In genomic region chr19:14117668-14118164, GRCh38 we compare ENCODE assay signal across 8 cellular contexts. TPM values are rescaled to one million over a fixed set of nuclear protein-coding genes. Genes with fewer than 3 reads are reported as not detected.
DNase-seq lines count a peak whose midpoint lies in the region; ATAC-seq, FAIRE-seq and TF ChIP-seq lines count a peak whose summit lies in the region.

Gene PRKACA (minus strand): TSS chr19:14117762. CDS start chr19:14117547, 215 bp downstream.

- H3K9me3 Mint-ChIP-seq in endothelial cell (ENCODE audit: unreplicated experiment): no peaks in the 10 kb centered on the region

- H2BK15ac ChIP-seq in IMR-90 (ENCODE audit: low read depth, low read length): no peak within 1 kb of the TSS; the same call in 2 of the 3 replicates

- H3K4me2 ChIP-seq in IMR-90 (ENCODE audit: low read depth, low read length): peak within 1 kb of the TSS; percentile 98
- peak within 1 kb of the TSS; percentile 84 for H3K4me2 ChIP-seq in OCI-LY7 (ENCODE audit: low read length)

- in situ Hi-C loops in IMR-90 (cut with MboI; ENCODE audit: low sequenced_read_pairs): no loop called here

- peaks cover 47% of the 10 kb centered on the region for H3K4me1 Mint-ChIP-seq in endothelial cell (ENCODE audit: unreplicated experiment)

- H3K79me1 ChIP-seq in IMR-90 (ENCODE audit: low read depth in 1 of 2, low read length in 2 of 2): peaks cover 10 to 57% of the 10 kb centered on the region in 2 experiments

- H3K4me3 ChIP-seq in IMR-90 (ENCODE audit: insufficient read depth, low read depth, low read length) (peak within 1 kb of the TSS; percentile 74), OCI-LY7 (ENCODE audit: low read depth, low read length, poor library complexity, severe bottlenecking) (peak within 1 kb of the TSS; percentile 94), mesodermal cell (ENCODE audit: extremely low read depth, insufficient read depth, low read length, poor library complexity, severe bottlenecking) (peak within 1 kb of the TSS; percentile 94)

- H3K9me2 ChIP-seq in OCI-LY7 (ENCODE audit: insufficient read depth, low read length): no peaks in the 10 kb centered on the region

- H3K79me2 ChIP-seq in OCI-LY7 (ENCODE audit: insufficient read depth, low read depth, low read length): no peaks in the 10 kb centered on the region; the same call in 1 of the 2 replicates

- ATAC-seq in GM21529 (IDR thresholded peaks at IDR 0.05; ENCODE audit: unreplicated experiment): peak; percentile 86
- peak; percentile 93 for ATAC-seq in IMR-90 (ENCODE audit: low read depth)

- H4K8ac ChIP-seq in IMR-90 (ENCODE audit: low read depth in 2 of 2, low read length in 2 of 2): peak within 1 kb of the TSS; percentile 80 to 89

- peak within 1 kb of the TSS; percentile 65 for H4K5ac ChIP-seq in IMR-90 (ENCODE audit: low read depth, low read length)

- no peaks in the 10 kb centered on the region for H3K27me3 ChIP-seq in IMR-90 (ENCODE audit: control insufficient read depth, insufficient read depth, low read length)

- no peak within 1 kb of the TSS for H2BK20ac ChIP-seq in IMR-90 (ENCODE audit: low read depth, low read length)

- FAIRE-seq in D721Med (lab: Jason Lieb, UNC): no peak

- H3K27ac Mint-ChIP-seq in endothelial cell (ENCODE audit: unreplicated experiment): peak within 1 kb of the TSS; percentile 89

- H3K4ac ChIP-seq in IMR-90 (ENCODE audit: low read depth, low read length): peak within 1 kb of the TSS; percentile 89

- H4K20me1 ChIP-seq in IMR-90 (ENCODE audit: insufficient read depth, low read length) (peaks cover 8% of the 10 kb centered on the region), OCI-LY7 (ENCODE audit: insufficient read depth, low read length) (no peaks in the 10 kb centered on the region)

- H2BK120ac ChIP-seq in IMR-90 (ENCODE audit: low read depth, low read length): peak within 1 kb of the TSS; percentile 63

- peak within 1 kb of the TSS; percentile 95 for H3K4me3 Mint-ChIP-seq in endothelial cell (ENCODE audit: unreplicated experiment)

- H3K56ac ChIP-seq in IMR-90 (ENCODE audit: extremely low read depth, insufficient read depth, low read length): peak within 1 kb of the TSS; percentile 57

- H3K36me3 Mint-ChIP-seq in endothelial cell (ENCODE audit: low read depth, unreplicated experiment): peaks cover 9% of the 10 kb centered on the region

- TF ChIP-seq CTCF in D721Med (IDR thresholded peaks at IDR 0.05; ENCODE audit: insufficient read depth, missing control alignments) (no peak), IMR-90 (conservative IDR thresholded peaks at IDR 0.05; ENCODE audit: low read depth, low read length) (no peak), OCI-LY7 (conservative IDR thresholded peaks at IDR 0.05; ENCODE audit: low read length) (no peak), endothelial cell (IDR thresholded peaks at IDR 0.05; ENCODE audit: unreplicated experiment) (no peak)

- peak within 1 kb of the TSS; percentile 84 for H3K14ac ChIP-seq in IMR-90 (replicated peaks; ENCODE audit: low read depth, low read length)

- H3K36me3 ChIP-seq in IMR-90 (ENCODE audit: control insufficient read depth, insufficient read depth, low read length): no peaks in the 10 kb centered on the region
- H3K36me3 ChIP-seq in OCI-LY7 (ENCODE audit: insufficient read depth, low read length): peaks cover 18% of the 10 kb centered on the region
- peaks cover 16% of the 10 kb centered on the region for H3K36me3 ChIP-seq in mesodermal cell (ENCODE audit: control insufficient read depth, insufficient read depth, low read length)

- H3K9me3 ChIP-seq in IMR-90 (ENCODE audit: control insufficient read depth, insufficient read depth, low read length) (no peaks in the 10 kb centered on the region), OCI-LY7 (ENCODE audit: low read length) (no peaks in the 10 kb centered on the region), mesodermal cell (ENCODE audit: control insufficient read depth, low read length) (no peaks in the 10 kb centered on the region)

- H3K27ac ChIP-seq in IMR-90 (ENCODE audit: insufficient read depth, low read length): peak within 1 kb of the TSS; percentile 83
- H3K27ac ChIP-seq in OCI-LY7 (ENCODE audit: low read depth, low read length, poor library complexity, severe bottlenecking): no peak within 1 kb of the TSS
- peak within 1 kb of the TSS; percentile 93 for H3K27ac ChIP-seq in mesodermal cell (ENCODE audit: low read depth, low read length, severe bottlenecking)

- POLR2A ChIA-PET in IMR-90 (lab: Charles Lee; ENCODE audit: unreplicated experiment) (interaction anchor here (0.6 kb wide), 1 partner anchor 8 kb away, joined by 3 read pairs; no protein-coding TSS in a partner anchor), OCI-LY7 (lab: Charles Lee) (no interaction called here)

- H2AFZ ChIP-seq in IMR-90 (replicated peaks; ENCODE audit: low read length, poor library complexity): peak within 1 kb of the TSS; percentile 87
- no peak within 1 kb of the TSS for H2AFZ ChIP-seq in OCI-LY7 (ENCODE audit: low read length)

- peak within 1 kb of the TSS; percentile 90 for H2AK5ac ChIP-seq in IMR-90 (ENCODE audit: low read depth, low read length)

- H3K27me3 Mint-ChIP-seq in endothelial cell (ENCODE audit: unreplicated experiment): peaks cover 10% of the 10 kb centered on the region

- no peak for TF ChIP-seq POLR2A in IMR-90 (IDR thresholded peaks at IDR 0.05; ENCODE audit: low read depth, low read length)

- peak within 1 kb of the TSS; percentile 91 for H3K23ac ChIP-seq in IMR-90 (ENCODE audit: low read depth, low read length)

- TF ChIP-seq RAD21 in IMR-90 (IDR thresholded peaks at IDR 0.05; ENCODE audit: low read length): no peak

- H3K9me1 ChIP-seq in IMR-90 (ENCODE audit: insufficient read depth, low read length): peaks cover 17% of the 10 kb centered on the region; the same call in 1 of the 2 replicates

- peak within 1 kb of the TSS; percentile 48 for H3K18ac ChIP-seq in IMR-90 (ENCODE audit: low read depth, low read length)

- DNase-seq in D721Med (ENCODE audit: insufficient read length, low spot score): peak; percentile 92
- peak; percentile 98 for DNase-seq in IMR-90
- peak; percentile 99 for DNase-seq in OCI-LY7 (ENCODE audit: low spot score)
- DNase-seq in activated CD8-positive, alpha-beta memory T cell treated with anti-CD3 and anti-CD28 coated beads, Interleukin-2, amount 50 U/mL, for 48 hours: peak; percentile 98
- peak; percentile 98 for DNase-seq in endothelial cell (ENCODE audit: low spot score)
- peak; percentile 92 for DNase-seq in stimulated activated CD8-positive, alpha-beta memory T cell treated with anti-CD3 and anti-CD28 coated beads, Interleukin-15, amount 100 ng/mL, for 24 hours (ENCODE audit: low read depth)

- peak within 1 kb of the TSS; percentile 70 for H2AK9ac ChIP-seq in IMR-90 (replicated peaks; ENCODE audit: low read depth, low read length, poor library complexity)

- 1% methylated on average over 48 of the region's 67 CpGs; no CpG with 5 or more reads in 1 of the 2 experiments for WGBS in IMR-90 (ENCODE audit: extremely low coverage in 2 of 2, insufficient read length in 1 of 2), 2 experiments
- WGBS in mesodermal cell (ENCODE audit: insufficient coverage in 2 of 2), 2 experiments: 0% methylated on average over 55 to 56 of the region's 67 CpGs

- H3K9ac ChIP-seq in IMR-90 (ENCODE audit: low read depth, low read length): peak within 1 kb of the TSS; percentile 78

- H3K4me1 ChIP-seq in IMR-90 (ENCODE audit: control insufficient read depth, insufficient read depth, low read length): peaks cover 23% of the 10 kb centered on the region
- peaks cover 31% of the 10 kb centered on the region for H3K4me1 ChIP-seq in OCI-LY7 (ENCODE audit: insufficient read depth, low read length, poor library complexity, severe bottlenecking)
- H3K4me1 ChIP-seq in mesodermal cell (ENCODE audit: control insufficient read depth, insufficient read depth, low read length, poor library complexity, severe bottlenecking): peaks cover 37% of the 10 kb centered on the region

- BruUV-seq in IMR-90 (replicated peaks; lab: Mats Ljungman, UMichigan): no TSS peak
- no TSS peak for BruUV-seq in OCI-LY7 (replicated peaks; lab: Mats Ljungman, UMichigan)

- H4K91ac ChIP-seq in IMR-90 (ENCODE audit: insufficient read depth, low read depth, low read length): peak within 1 kb of the TSS; percentile 83

- H2BK5ac ChIP-seq in IMR-90 (ENCODE audit: low read depth, low read length, poor library complexity, severe bottlenecking): peak within 1 kb of the TSS; percentile 82

- dilution Hi-C loops in IMR-90 (cut with HindIII; ENCODE audit: low sequenced_read_pairs, unreplicated experiment): no loop called here

- intact Hi-C loops in IMR-90 (cut with micrococcal nuclease) (no loop called here), OCI-LY7 (cut with micrococcal nuclease; ENCODE audit: unreplicated experiment) (loop anchor here (1.0 kb wide), 1 partner anchor 19 kb away; the partner anchor contains the start of gene ASF1B)

- CTCF ChIA-PET in IMR-90 (lab: Yijun Ruan, JAX): interaction anchor here (0.6 kb wide), 1 partner anchor 238 kb away, joined by 3 read pairs; no protein-coding TSS in a partner anchor
- CTCF ChIA-PET in OCI-LY7 (lab: Charles Lee; ENCODE audit: unreplicated experiment): no interaction called here

TF ChIP-seq in IMR-90, 13 proteins besides CTCF, POLR2A, EP300 and RAD21 (continues in another document):
- TF ChIP-seq ELK1 (IDR thresholded peaks at IDR 0.05; ENCODE audit: borderline replicate concordance, low read depth, low read length): no peak
- no peak for TF ChIP-seq BHLHE40 (IDR thresholded peaks at IDR 0.05; ENCODE audit: low read depth, low read length)

RNA-seq across cellular contexts. Expression of gene PRKACA, which starts in this region (rescaled TPM):
- total RNA-seq in IMR-90 (2012; rRNA removed): 18.1 TPM in 2 replicates
- polyA plus RNA-seq in IMR-90 (2012; rRNA removed): 67.1 and 94.5 TPM in 2 replicates
- 79.9 and 102 TPM in 2 replicates for polyA plus RNA-seq in IMR-90 (2012; cell fraction: cytosol; rRNA removed)
- 44.8 and 64.7 TPM in 2 replicates for polyA plus RNA-seq in IMR-90 (2012; cell fraction: nucleus; rRNA removed; ENCODE audit: low replicate concordance)
- total RNA-seq in OCI-LY7 (2014; rRNA removed; shearing (Covaris generic)): 18.0 and 21.1 TPM in 2 replicates
- total RNA-seq in OCI-LY7 (2022): 62.0 and 63.7 TPM in 2 replicates
- total RNA-seq in endothelial cell (ENCODE audit: unreplicated experiment): 122 TPM
- polyA plus RNA-seq in mesodermal cell (2013, experiment 1 of 2): 72.9 TPM
- polyA plus RNA-seq in mesodermal cell (2013, experiment 2 of 2): 68.4 TPM
